In genomic region chr2:205705511-205706397, GRCh38 we compare ENCODE assay signal across 9 cellular contexts. TPM values are rescaled to one million over a fixed set of nuclear protein-coding genes. Genes with fewer than 3 reads are reported as not detected.
DNase-seq lines count a peak whose midpoint lies in the region; ATAC-seq and TF ChIP-seq lines count a peak whose summit lies in the region.
"Had no signal": no experiment of that assay in that cellular context is flagged by ENCODE, and none has a peak within 500 bp of the region (broad histone marks: within the 10 kb centered on the region; RNA-seq: fewer than 3 reads in every experiment).

No MANE protein-coding gene starts in this region.

- H3K4me3 ChIP-seq in adrenal gland (no peak overlapping the region), mesodermal cell (ENCODE audit: extremely low read depth, insufficient read depth, low read length, poor library complexity, severe bottlenecking) (no peak overlapping the region), thyroid gland (replicated peaks in 1 of 3) (no peak overlapping the region)
- H3K4me3 ChIP-seq in CD8-positive, alpha-beta memory T cell (ENCODE audit: low read length) = no peak overlapping the region

- peaks cover 55 to 85% of the 10 kb centered on the region in 2 donors for H3K4me1 ChIP-seq in adrenal gland (replicated peaks in 1 of 2)
- H3K4me1 ChIP-seq in mesodermal cell (ENCODE audit: control insufficient read depth, insufficient read depth, low read length, poor library complexity, severe bottlenecking) = peaks cover 73% of the 10 kb centered on the region
- peaks cover 44 to 71% of the 10 kb centered on the region in 2 donors for H3K4me1 ChIP-seq in thyroid gland
- H3K4me1 ChIP-seq in CD8-positive, alpha-beta memory T cell (ENCODE audit: insufficient read depth, low read length) = peaks cover 9% of the 10 kb centered on the region

- 86 to 88% (median 87%) methylated on average over 16 of the region's 16 CpGs for WGBS in adrenal gland, 4 donors
- WGBS in mesodermal cell (ENCODE audit: insufficient coverage in 2 of 2), 2 experiments = 75 to 82% methylated on average over 14 to 15 of the region's 16 CpGs
- 73 to 78% methylated on average over 16 of the region's 16 CpGs for WGBS in thyroid gland, 2 donors

- no peaks in the 10 kb centered on the region for H3K27me3 Mint-ChIP-seq in activated naive CD4-positive, alpha-beta T cell treated with anti-CD3 and anti-CD28 coated beads, Interleukin-2, amount 50 U/mL, for 24 hours
- peaks cover 9 to 11% of the 10 kb centered on the region in 2 donors for H3K27me3 Mint-ChIP-seq in CD8-positive, alpha-beta memory T cell

- no peaks in the 10 kb centered on the region for H3K9me3 Mint-ChIP-seq in activated naive CD4-positive, alpha-beta T cell treated with anti-CD3 and anti-CD28 coated beads, Interleukin-2, amount 50 U/mL, for 24 hours
- H3K9me3 Mint-ChIP-seq in CD8-positive, alpha-beta memory T cell = no peaks in the 10 kb centered on the region

- H3K27ac ChIP-seq in adrenal gland (peak overlapping the region; percentile 41 to 96 (median 87)), mesodermal cell (ENCODE audit: low read depth, low read length, severe bottlenecking) (peak overlapping the region; percentile 80), thyroid gland (peak overlapping the region; percentile 37 to 79 (median 46))
- H3K27ac ChIP-seq in CD8-positive, alpha-beta memory T cell (ENCODE audit: low read depth, low read length) = no peak overlapping the region

- DNase-seq in activated naive CD4-positive, alpha-beta T cell treated with anti-CD3 and anti-CD28 coated beads, Interleukin-2, amount 50 U/mL, for 16 hours = no peak
- DNase-seq in adrenal gland = no peak
- no peak for DNase-seq in thyroid gland
- no peak for DNase-seq in CD8-positive, alpha-beta memory T cell
- DNase-seq in NCI-H1048 (lab: John Stamatoyannopoulos, UW) = no peak
- DNase-seq: T-helper 9 cell had no signal

- POLR2A ChIA-PET in CD8-positive, alpha-beta memory T cell (lab: Charles Lee) = no interaction called here

- CTCF ChIA-PET in CD8-positive, alpha-beta memory T cell (lab: Charles Lee) = no interaction called here

- H3K27me3 ChIP-seq in adrenal gland (no peaks in the 10 kb centered on the region), thyroid gland (no peaks in the 10 kb centered on the region)
- no peaks in the 10 kb centered on the region for H3K27me3 ChIP-seq in CD8-positive, alpha-beta memory T cell (ENCODE audit: insufficient read depth, low read length, poor library complexity, severe bottlenecking)

- H3K27ac Mint-ChIP-seq in activated naive CD4-positive, alpha-beta T cell treated with anti-CD3 and anti-CD28 coated beads, Interleukin-2, amount 50 U/mL, for 24 hours = peak overlapping the region; percentile 39
- H3K27ac Mint-ChIP-seq in CD8-positive, alpha-beta memory T cell = peak overlapping the region in 1 of 8 donors; percentile 54

- H3K36me3 ChIP-seq in adrenal gland (replicated peaks in 1 of 2) (no peaks in the 10 kb centered on the region), mesodermal cell (ENCODE audit: control insufficient read depth, insufficient read depth, low read length) (peaks cover 69% of the 10 kb centered on the region), thyroid gland (no peaks in the 10 kb centered on the region)
- no peaks in the 10 kb centered on the region for H3K36me3 ChIP-seq in CD8-positive, alpha-beta memory T cell (ENCODE audit: insufficient read depth, low read length)

- H3K4me3 Mint-ChIP-seq in activated naive CD4-positive, alpha-beta T cell treated with anti-CD3 and anti-CD28 coated beads, Interleukin-2, amount 50 U/mL, for 24 hours = no peak overlapping the region
- H3K4me3 Mint-ChIP-seq in CD8-positive, alpha-beta memory T cell = no peak overlapping the region

- H3K36me3 Mint-ChIP-seq in activated naive CD4-positive, alpha-beta T cell treated with anti-CD3 and anti-CD28 coated beads, Interleukin-2, amount 50 U/mL, for 24 hours = no peaks in the 10 kb centered on the region
- H3K36me3 Mint-ChIP-seq in CD8-positive, alpha-beta memory T cell = no peaks in the 10 kb centered on the region

- no peak for TF ChIP-seq POLR2A in adrenal gland (IDR thresholded peaks at IDR 0.05)
- TF ChIP-seq POLR2A in thyroid gland (IDR thresholded peaks at IDR 0.05) = no peak

- intact Hi-C loops in adrenal gland (cut with DNase I) = no loop called here
- intact Hi-C loops in thyroid gland (cut with DNase I) = no loop called here

- H3K4me1 Mint-ChIP-seq in activated naive CD4-positive, alpha-beta T cell treated with anti-CD3 and anti-CD28 coated beads, Interleukin-2, amount 50 U/mL, for 24 hours = peaks cover 12% of the 10 kb centered on the region
- H3K4me1 Mint-ChIP-seq in CD8-positive, alpha-beta memory T cell = peaks cover 4 to 9% (median 5%) of the 10 kb centered on the region in 3 donors

- no peak for ATAC-seq in HG02852 (IDR thresholded peaks at IDR 0.05; ENCODE audit: unreplicated experiment)

- TF ChIP-seq CTCF in adrenal gland (IDR thresholded peaks at IDR 0.05) = no peak
- TF ChIP-seq CTCF in thyroid gland (IDR thresholded peaks at IDR 0.05) = no peak

- H3K9me3 ChIP-seq in adrenal gland (replicated peaks in 1 of 3) (no peaks in the 10 kb centered on the region), mesodermal cell (ENCODE audit: control insufficient read depth, low read length) (no peaks in the 10 kb centered on the region), thyroid gland (no peaks in the 10 kb centered on the region)
- no peaks in the 10 kb centered on the region for H3K9me3 ChIP-seq in CD8-positive, alpha-beta memory T cell (ENCODE audit: low read length)

RNA-seq across cellular contexts. Expression of gene NRP2, which starts 23.5 kb away (rescaled TPM):
- total RNA-seq in adrenal gland (100 to 1,000 TPM in 5 of 8 donors, 10 to 100 TPM in 3; 58.9 to 205 (median 120) TPM), thyroid gland (10 to 100 TPM; 29.3 to 62.5 (median 41.6) TPM)
- polyA plus RNA-seq in adrenal gland = 10 to 100 TPM; 27.6 to 42.2 (median 32.5) TPM
- 195 TPM for polyA plus RNA-seq in mesodermal cell (2013, experiment 1 of 2)
- polyA plus RNA-seq in mesodermal cell (2013, experiment 2 of 2) = 172 TPM
- under 1 TPM; 0.91 to 0.94 TPM for total RNA-seq in CD8-positive, alpha-beta memory T cell
- not detected for polyA plus RNA-seq in CD8-positive, alpha-beta memory T cell

Comparison
In these comparisons a context has a peak if more than half of its experiments do, and no peak if none do; other contexts are left out.
1. RNA of gene NRP2, which starts 23.5 kb away (total RNA-seq): 58.9 to 205 TPM in adrenal gland and 29.3 to 62.5 TPM in thyroid gland; 0.91 to 0.94 TPM in CD8-positive, alpha-beta memory T cell; every median in the first group is over 10 times any median in the second.